ENCODE assay signal across 8 cellular contexts in the genomic region with DNA sequence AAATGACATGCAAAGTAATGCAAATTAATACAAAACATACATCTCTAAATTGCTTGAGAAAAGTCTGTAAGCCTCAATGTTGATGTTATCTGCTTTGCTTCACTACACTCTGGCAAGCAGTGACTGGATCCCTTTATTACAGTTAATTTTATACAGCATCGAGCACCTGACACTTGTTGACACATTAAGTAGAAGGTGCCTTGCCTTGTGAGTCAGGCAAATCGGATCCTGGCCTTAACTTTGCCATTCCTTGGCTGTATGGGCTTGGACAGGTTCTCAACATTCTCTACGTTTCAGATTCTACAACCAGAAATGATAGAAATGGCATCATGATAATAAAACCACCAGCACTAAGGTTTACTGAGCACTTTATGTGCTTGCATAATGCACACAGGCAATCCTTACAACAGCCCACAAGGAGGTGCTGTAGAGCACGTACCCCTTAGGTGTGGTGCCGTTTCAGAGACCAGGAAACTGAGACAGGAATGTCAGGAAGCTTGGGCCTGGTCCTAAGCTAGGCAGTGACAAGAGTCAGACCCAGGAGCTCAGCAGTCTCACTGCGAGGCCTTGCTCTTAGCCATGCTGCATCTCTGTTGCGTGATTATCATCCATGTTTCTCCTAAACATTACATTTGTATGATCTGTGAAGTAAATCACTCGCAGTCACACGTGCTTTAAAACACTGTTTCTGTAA. TPM values are rescaled to one million over a fixed set of nuclear protein-coding genes. Genes with fewer than 3 reads are reported as not detected.
DNase-seq lines count a peak whose midpoint lies in the region; ATAC-seq and TF ChIP-seq lines count a peak whose summit lies in the region.

No MANE protein-coding gene starts in this region.

- TF ChIP-seq POLR2A in gastrocnemius medialis (IDR thresholded peaks at IDR 0.05): no peak

- peaks cover 52% of the 10 kb centered on the region for H3K4me1 ChIP-seq in CD8-positive, alpha-beta T cell (ENCODE audit: insufficient read depth, low read length)
- H3K4me1 ChIP-seq in gastrocnemius medialis: peaks cover 11% of the 10 kb centered on the region in 2 donors

- intact Hi-C loops in CD8-positive, alpha-beta T cell (cut with DNase I, micrococcal nuclease): loop anchor here (1.0 to 10.0 kb wide), 18 partner anchors 43 to 1495 kb away; a partner anchor contains a TSS
- intact Hi-C loops in gastrocnemius medialis (cut with DNase I; ENCODE audit: low total_unique reads): loop anchor here (10.0 kb wide), 1 partner anchor 1485 kb away; a partner anchor contains a TSS

- peaks cover 44% of the 10 kb centered on the region for H3K36me3 Mint-ChIP-seq in CD8-positive, alpha-beta T cell

- peak; percentile 38 for ATAC-seq in CD8-positive, alpha-beta T cell
- ATAC-seq in HG03159 (IDR thresholded peaks at IDR 0.05; ENCODE audit: unreplicated experiment) (peak; percentile 40), gastrocnemius medialis (peak in 1 of 2 donors; percentile 30), HG03175 (IDR thresholded peaks at IDR 0.05; ENCODE audit: unreplicated experiment) (no peak), HG03378 (IDR thresholded peaks at IDR 0.05; ENCODE audit: unreplicated experiment) (no peak)

- peak overlapping the region; percentile 90 for H3K4me3 Mint-ChIP-seq in CD8-positive, alpha-beta T cell

- TF ChIP-seq CTCF in CD8-positive, alpha-beta T cell (IDR thresholded peaks at IDR 0.05): peak; percentile 84
- TF ChIP-seq CTCF in RWPE1 (conservative IDR thresholded peaks at IDR 0.05; ENCODE audit: low read depth): peak; percentile 77
- peak in 4 of 5 experiments; percentile 42 to 69 (median 64) for TF ChIP-seq CTCF in gastrocnemius medialis (IDR thresholded peaks at IDR 0.05 in 4 of 5, conservative IDR thresholded peaks at IDR 0.05 in 1 of 5)

- H3K27ac Mint-ChIP-seq in CD8-positive, alpha-beta T cell: peak overlapping the region; percentile 97

- peaks cover 5% of the 10 kb centered on the region for H3K36me3 ChIP-seq in CD8-positive, alpha-beta T cell (ENCODE audit: insufficient read depth, low read length)
- peaks cover 0 to 12% of the 10 kb centered on the region in 2 donors for H3K36me3 ChIP-seq in gastrocnemius medialis

- H3K4me3 ChIP-seq in CD8-positive, alpha-beta T cell (ENCODE audit: low read depth, low read length): peak overlapping the region; percentile 65
- H3K4me3 ChIP-seq in gastrocnemius medialis: no peak overlapping the region

- no peaks in the 10 kb centered on the region for H3K27me3 ChIP-seq in CD8-positive, alpha-beta T cell (ENCODE audit: insufficient read depth, low read length)
- H3K27me3 ChIP-seq in gastrocnemius medialis: no peaks in the 10 kb centered on the region

- POLR2A ChIA-PET in CD8-positive, alpha-beta T cell (lab: Charles Lee): interaction anchor here (0.8 to 12.6 kb wide), 11 partner anchors 8 to 287 kb away, joined by 3 to 155 read pairs (median 3); a partner anchor contains a TSS
- POLR2A ChIA-PET in RWPE1 (lab: Yijun Ruan, JAX; ENCODE audit: low non-redundant PET): no interaction called here

- CTCF ChIA-PET in CD8-positive, alpha-beta T cell (lab: Charles Lee): interaction anchor here (0.6 to 6.0 kb wide), 65 partner anchors 9 to 311 kb away, joined by 3 to 69 read pairs (median 4); a partner anchor contains a TSS
- CTCF ChIA-PET in RWPE1 (lab: Yijun Ruan, JAX): interaction anchor here (0.6 to 1.5 kb wide), 7 partner anchors 9 to 80 kb away, joined by 3 to 7 read pairs (median 4); no protein-coding TSS in a partner anchor

- DNase-seq in CD8-positive, alpha-beta T cell: peak in 6 of 7 experiments; percentile 51 to 76 (median 68)
- DNase-seq in RWPE1 (ENCODE audit: low spot score): peak; percentile 51
- DNase-seq in activated gamma-delta T cell treated with anti-CD3 and anti-CD28 coated beads, Interleukin-2, amount 50 U/mL, for 16 hours (ENCODE audit: low read depth): peak; percentile 51
- DNase-seq in glomerular visceral epithelial cell (ENCODE audit: extremely low spot score): peak; percentile 61
- DNase-seq in gastrocnemius medialis: peak in 1 of 2 donors; percentile 37

- no peak overlapping the region for H3K27ac ChIP-seq in CD8-positive, alpha-beta T cell (ENCODE audit: low read depth, low read length)
- H3K27ac ChIP-seq in RWPE1: no peak overlapping the region
- no peak overlapping the region for H3K27ac ChIP-seq in gastrocnemius medialis

- no peaks in the 10 kb centered on the region for H3K27me3 Mint-ChIP-seq in CD8-positive, alpha-beta T cell (ENCODE audit: low read depth)

- peaks cover 81% of the 10 kb centered on the region for H3K4me1 Mint-ChIP-seq in CD8-positive, alpha-beta T cell (ENCODE audit: low read depth)

- in situ Hi-C loops in gastrocnemius medialis (cut with MboI; ENCODE audit: low sequenced_read_pairs in 4 of 4): no loop called here

- H3K9me3 ChIP-seq in CD8-positive, alpha-beta T cell (ENCODE audit: low read length): no peaks in the 10 kb centered on the region
- no peaks in the 10 kb centered on the region for H3K9me3 ChIP-seq in gastrocnemius medialis

- H3K9me3 Mint-ChIP-seq in CD8-positive, alpha-beta T cell: no peaks in the 10 kb centered on the region

RNA-seq across cellular contexts. Expression of a gene that starts 2.6 kb away (rescaled TPM):
- total RNA-seq in CD8-positive, alpha-beta T cell: 1 to 10 TPM; 6.4 to 6.8 TPM
- total RNA-seq in gastrocnemius medialis: 1 to 10 TPM; 1.1 to 2.8 (median 1.7) TPM

Comparison
In these comparisons a context has a peak if more than half of its experiments do, and no peak if none do; other contexts are left out.
1. ATAC-seq: peak in CD8-positive, alpha-beta T cell (single experiment) and HG03159 (single experiment); none in HG03175 (single experiment) and HG03378 (single experiment).
2. Peak in every context shown above with its lines, with median percentiles within 50 percentile points of each other: CTCF ChIP-seq.